Comparison of ENCODE assay signal across 8 cellular contexts in genomic region chr4:152935138-152935537, GRCh38. TPM values are rescaled to one million over a fixed set of nuclear protein-coding genes. Genes with fewer than 3 reads are reported as not detected.
DNase-seq lines count a peak whose midpoint lies in the region; ATAC-seq and TF ChIP-seq lines count a peak whose summit lies in the region.

No MANE protein-coding gene starts in this region.

- H3K4me1 ChIP-seq in iPS-20b (ENCODE audit: insufficient read depth, low read length) (peaks cover 23% of the 10 kb centered on the region), sigmoid colon (peaks cover 0 to 32% (median 28%) of the 10 kb centered on the region in 4 donors)

- peak overlapping the region; percentile 65 for H3K4me3 Mint-ChIP-seq in activated naive CD4-positive, alpha-beta T cell treated with anti-CD3 and anti-CD28 coated beads for 36 hours
- H3K4me3 Mint-ChIP-seq in activated B cell treated with CpG ODN at 0.5 μM for 24 hours (peak overlapping the region; percentile 71), type B pancreatic cell (peak overlapping the region; percentile 90)

- no peak overlapping the region for H3K27ac Mint-ChIP-seq in activated naive CD4-positive, alpha-beta T cell treated with anti-CD3 and anti-CD28 coated beads for 36 hours
- H3K27ac Mint-ChIP-seq in activated B cell treated with CpG ODN at 0.5 μM for 24 hours (no peak overlapping the region), type B pancreatic cell (peak overlapping the region; percentile 91)

- H3K27me3 ChIP-seq in iPS-20b (ENCODE audit: insufficient read depth, low read length) (peaks cover 55% of the 10 kb centered on the region), sigmoid colon (peaks cover 15 to 53% (median 41%) of the 10 kb centered on the region in 3 donors)

- WGBS in sigmoid colon, 2 donors, result 8 to 27% methylated on average over 15 of the region's 15 CpGs

- POLR2A ChIA-PET in activated B cell treated with CpG ODN at 0.5 μM for 24 hours (lab: Charles Lee), result no interaction called here

- CTCF ChIA-PET in activated naive CD4-positive, alpha-beta T cell treated with anti-CD3 and anti-CD28 coated beads for 36 hours (lab: Charles Lee), result interaction anchor here (1.0 to 2.3 kb wide), 4 partner anchors 21 to 193 kb away, joined by 3 to 6 read pairs (median 4); no protein-coding TSS in a partner anchor
- CTCF ChIA-PET in activated B cell treated with CpG ODN at 0.5 μM for 24 hours (lab: Charles Lee), result interaction anchor here (3.5 kb wide), 1 partner anchor 148 kb away, joined by 11 read pairs; no protein-coding TSS in a partner anchor

- H3K36me3 ChIP-seq in iPS-20b (ENCODE audit: insufficient read depth, low read depth, low read length) (no peaks in the 10 kb centered on the region), sigmoid colon (no peaks in the 10 kb centered on the region)

- H3K4me1 Mint-ChIP-seq in activated naive CD4-positive, alpha-beta T cell treated with anti-CD3 and anti-CD28 coated beads for 36 hours (ENCODE audit: low read depth), result peaks cover 16% of the 10 kb centered on the region
- peaks cover 22% of the 10 kb centered on the region for H3K4me1 Mint-ChIP-seq in activated B cell treated with CpG ODN at 0.5 μM for 24 hours
- H3K4me1 Mint-ChIP-seq in type B pancreatic cell (ENCODE audit: unreplicated experiment), result peaks cover 27% of the 10 kb centered on the region

- no peak for ATAC-seq in activated B cell treated with CpG ODN at 0.5 μM for 24 hours (ENCODE audit: low read depth)
- ATAC-seq in HG03135 (IDR thresholded peaks at IDR 0.05; ENCODE audit: unreplicated experiment), result no peak

- no peak for TF ChIP-seq POLR2A in sigmoid colon (IDR thresholded peaks at IDR 0.05)

- DNase-seq in activated naive CD4-positive, alpha-beta T cell treated with anti-CD3 and anti-CD28 coated beads for 36 hours, result peak; percentile 65
- no peak for DNase-seq in activated naive CD4-positive, alpha-beta T cell treated with anti-CD3 and anti-CD28 coated beads, Interleukin-2, amount 50 U/mL, for 16 hours
- DNase-seq in activated B cell treated with CpG ODN at 0.5 μM for 24 hours (no peak), type B pancreatic cell (ENCODE audit: extremely low spot score, unreplicated experiment) (no peak), sigmoid colon (no peak)
- DNase-seq in activated CD8-positive, alpha-beta memory T cell treated with anti-CD3 and anti-CD28 coated beads, Interleukin-2, amount 50 U/mL, for 48 hours, result no peak

- H3K9ac ChIP-seq in iPS-20b (ENCODE audit: low read depth, low read length), result peak overlapping the region; percentile 72; the same call in 1 of the 2 replicates

- TF ChIP-seq EP300 in sigmoid colon (IDR thresholded peaks at IDR 0.05), result no peak

- intact Hi-C loops in activated naive CD4-positive, alpha-beta T cell treated with anti-CD3 and anti-CD28 coated beads for 36 hours (cut with micrococcal nuclease), result loop anchor here (1.0 kb wide), 2 partner anchors 148 to 156 kb away; partner anchors contain the start of genes ARFIP1 and TIGD4
- intact Hi-C loops in activated B cell treated with CpG ODN at 0.5 μM for 24 hours (cut with micrococcal nuclease) (loop anchor here (5.0 kb wide), 1 partner anchor 192 kb away; no protein-coding TSS in a partner anchor), sigmoid colon (cut with DNase I) (no loop called here)

- H3K9me3 Mint-ChIP-seq in activated naive CD4-positive, alpha-beta T cell treated with anti-CD3 and anti-CD28 coated beads for 36 hours, result no peaks in the 10 kb centered on the region
- no peaks in the 10 kb centered on the region for H3K9me3 Mint-ChIP-seq in activated B cell treated with CpG ODN at 0.5 μM for 24 hours
- H3K9me3 Mint-ChIP-seq in type B pancreatic cell, result no peaks in the 10 kb centered on the region

- H3K4me3 ChIP-seq in iPS-20b (ENCODE audit: low read length) (peak overlapping the region; percentile 67), sigmoid colon (no peak overlapping the region)

- peaks cover 39% of the 10 kb centered on the region for H3K27me3 Mint-ChIP-seq in activated naive CD4-positive, alpha-beta T cell treated with anti-CD3 and anti-CD28 coated beads for 36 hours (ENCODE audit: low read depth)
- H3K27me3 Mint-ChIP-seq in activated B cell treated with CpG ODN at 0.5 μM for 24 hours, result peaks cover 47% of the 10 kb centered on the region
- H3K27me3 Mint-ChIP-seq in type B pancreatic cell, result peaks cover 49% of the 10 kb centered on the region

- H3K36me3 Mint-ChIP-seq in activated naive CD4-positive, alpha-beta T cell treated with anti-CD3 and anti-CD28 coated beads for 36 hours (ENCODE audit: low read depth), result no peaks in the 10 kb centered on the region
- no peaks in the 10 kb centered on the region for H3K36me3 Mint-ChIP-seq in activated B cell treated with CpG ODN at 0.5 μM for 24 hours (ENCODE audit: low read depth)
- H3K36me3 Mint-ChIP-seq in type B pancreatic cell, result no peaks in the 10 kb centered on the region

- H3K9me3 ChIP-seq in iPS-20b (ENCODE audit: insufficient read depth, low read depth, low read length) (no peaks in the 10 kb centered on the region), sigmoid colon (no peaks in the 10 kb centered on the region)

- no peak for TF ChIP-seq CTCF in activated B cell treated with CpG ODN at 0.5 μM for 24 hours (IDR thresholded peaks at IDR 0.05)
- TF ChIP-seq CTCF in type B pancreatic cell (conservative IDR thresholded peaks at IDR 0.05), result no peak
- no peak for TF ChIP-seq CTCF in sigmoid colon (IDR thresholded peaks at IDR 0.05)

- peak overlapping the region; percentile 27 for H3K27ac ChIP-seq in iPS-20b (ENCODE audit: low read length)
- H3K27ac ChIP-seq in sigmoid colon, result no peak overlapping the region

RNA-seq across cellular contexts. Expression of gene FHDC1, which starts 1.0 kb away (rescaled TPM):
- under 1 TPM; 0.07 to 0.12 TPM for total RNA-seq in activated naive CD4-positive, alpha-beta T cell treated with anti-CD3 and anti-CD28 coated beads for 36 hours
- total RNA-seq in activated B cell treated with CpG ODN at 0.5 μM for 24 hours, result 0.12 and 0.33 TPM in 2 replicates
- total RNA-seq in type B pancreatic cell (ENCODE audit: low replicate concordance), result 23.1 and 78.0 TPM in 2 replicates
- 1 to 10 TPM in 2 of 4 donors, under 1 TPM in 2; 0.66 to 2.2 (median 0.94) TPM for total RNA-seq in sigmoid colon
- 1 to 10 TPM; 4.2 to 7.2 (median 7.1) TPM for polyA plus RNA-seq in sigmoid colon
